In the genomic region with DNA sequence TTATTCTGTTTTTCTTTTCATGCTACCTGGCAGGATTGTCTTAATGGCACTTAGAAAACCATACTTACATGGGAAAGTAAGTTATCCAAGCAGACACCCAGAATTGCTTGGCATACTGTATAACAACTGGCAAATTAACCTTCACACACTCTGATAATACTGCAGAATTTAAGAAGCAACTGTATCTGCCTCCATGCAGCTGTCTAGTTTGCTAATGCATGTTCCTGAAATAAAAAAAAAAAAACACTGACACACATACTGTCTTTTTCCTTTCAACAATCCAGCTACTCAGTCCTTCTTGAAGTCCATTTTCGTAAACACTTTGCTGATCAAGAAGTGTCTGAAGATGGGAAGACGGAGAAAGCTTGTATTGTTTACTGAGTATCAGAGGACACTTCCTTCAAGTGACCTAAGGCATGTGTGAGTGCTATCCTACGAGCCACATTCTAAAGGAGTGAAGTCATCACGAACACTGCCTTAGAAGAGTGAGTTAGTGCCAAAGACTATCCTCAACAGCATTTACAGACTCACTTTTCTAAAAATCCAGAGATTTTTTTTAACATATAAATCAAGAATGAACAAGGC, we compare ENCODE assay signal across 11 cellular contexts.
DNase-seq lines count a peak whose midpoint lies in the region; ATAC-seq and TF ChIP-seq lines count a peak whose summit lies in the region.
"Had no signal": no experiment of that assay in that cellular context is flagged by ENCODE, and none has a peak within 500 bp of the region (broad histone marks: within the 10 kb centered on the region; RNA-seq: fewer than 3 reads in every experiment).

No MANE protein-coding gene starts in this region.

- no peak for TF ChIP-seq CTCF in HEK293 (tag by site-specific recombination; IDR thresholded peaks at IDR 0.05)
- no peak for TF ChIP-seq CTCF in gastroesophageal sphincter (IDR thresholded peaks at IDR 0.05)

- H3K4me1 ChIP-seq in HEK293 (ENCODE audit: control insufficient read depth, insufficient read depth, low read length) (peaks cover 4% of the 10 kb centered on the region), gastroesophageal sphincter (peaks cover 0 to 20% (median 0%) of the 10 kb centered on the region in 3 donors)

- H3K4me3 ChIP-seq in HEK293 (ENCODE audit: low read depth, low read length) (no peak overlapping the region), SK-N-MC (0 out of 2 replicates have a peak overlapping the region, but pooled peaks have one; percentile 1), gastroesophageal sphincter (no peak overlapping the region)

- H3K36me3 ChIP-seq in HEK293 (ENCODE audit: control insufficient read depth in 2 of 2, insufficient read depth in 1 of 2, low read length in 2 of 2) (no peaks in the 10 kb centered on the region), SK-N-MC (ENCODE audit: insufficient read depth, low read length) (no peaks in the 10 kb centered on the region), gastroesophageal sphincter (no peaks in the 10 kb centered on the region)

- intact Hi-C loops in head of caudate nucleus (cut with DNase I): no loop called here

- 13 to 17% methylated on average over 4 of the region's 4 CpGs for WGBS in gastroesophageal sphincter (ENCODE audit: low coverage in 1 of 2), 2 donors

- CTCF ChIA-PET in HEK293 (lab: Yijun Ruan, JAX): interaction anchor here (0.6 to 0.8 kb wide), 3 partner anchors 41 to 312 kb away, joined by 3 to 5 read pairs (median 3); no protein-coding TSS in a partner anchor

- no peak for TF ChIP-seq EP300 in gastroesophageal sphincter (IDR thresholded peaks at IDR 0.05)

- peak; percentile 80 for ATAC-seq in gastroesophageal sphincter
- ATAC-seq in GM21528 (IDR thresholded peaks at IDR 0.05; ENCODE audit: low FRiP score, unreplicated experiment): no peak

- H3K9me3 ChIP-seq in HEK293 (ENCODE audit: control insufficient read depth, insufficient read depth, low read depth, low read length) (no peaks in the 10 kb centered on the region), SK-N-MC (ENCODE audit: low read depth, low read length) (no peaks in the 10 kb centered on the region), gastroesophageal sphincter (no peaks in the 10 kb centered on the region)

- H3K9ac ChIP-seq in SK-N-MC (ENCODE audit: insufficient read length): no peak overlapping the region

- DNase-seq in SK-N-MC (ENCODE audit: low read depth, low spot score): no peak
- peak; percentile 40 for DNase-seq in pulmonary artery endothelial cell (ENCODE audit: low read depth, low spot score)
- no peak for DNase-seq in NOMO-1 treated with dmso at 0.1 percent for 144 hours (lab: John Stamatoyannopoulos, UW; ENCODE audit: unreplicated experiment)
- DNase-seq in superior temporal gyrus (ENCODE audit: extremely low spot score): no peak
- DNase-seq in head of caudate nucleus: no peak
- DNase-seq: GOT3, NCI-H1048, T-helper 9 cell had no signal

- POLR2A ChIA-PET in HEK293 (lab: Yijun Ruan, JAX): interaction anchor here (0.7 kb wide), 2 partner anchors 27 to 189 kb away, joined by 3 to 4 read pairs; partner anchors contain the start of gene PLS3

- no peaks in the 10 kb centered on the region for H3K27me3 ChIP-seq in gastroesophageal sphincter

- H3K27ac ChIP-seq in HEK293 (ENCODE audit: extremely low read depth, low read depth, low read length) (no peak overlapping the region), SK-N-MC (0 out of 2 replicates have a peak overlapping the region, but pooled peaks have one; percentile 49), gastroesophageal sphincter (peak overlapping the region in 3 of 4 donors; percentile 31 to 59 (median 49))

- TF ChIP-seq POLR2A in gastroesophageal sphincter (IDR thresholded peaks at IDR 0.05): no peak

TF ChIP-seq in HEK293, 187 proteins besides CTCF, POLR2A, EP300 and RAD21:
- TF ChIP-seq ZNF354C (tag by site-specific recombination; IDR thresholded peaks at IDR 0.05; ENCODE audit: borderline replicate concordance, low read depth) (no peak), ZNF501 (tag by site-specific recombination; IDR thresholded peaks at IDR 0.05) (no peak), ZBTB17 (tag by site-specific recombination; IDR thresholded peaks at IDR 0.05) (no peak), PRDM1 (tag by site-specific recombination; IDR thresholded peaks at IDR 0.05) (peak; percentile 57), ZNF776 (tag by site-specific recombination; IDR thresholded peaks at IDR 0.05; ENCODE audit: borderline replicate concordance) (no peak), ZNF747 (tag by site-specific recombination; IDR thresholded peaks at IDR 0.05) (no peak)
TF ChIP-seq in HEK293: peak in this region for 1.
